8 cellular contexts compared by ENCODE assay signal in genomic region chr6:36129889-36130671, GRCh38. TPM values are rescaled to one million over a fixed set of nuclear protein-coding genes. Genes with fewer than 3 reads are reported as not detected.
DNase-seq lines count a peak whose midpoint lies in the region; ATAC-seq lines count a peak whose summit lies in the region.

Gene MAPK13 (plus strand): TSS chr6:36130513. CDS start chr6:36130583, 70 bp downstream.

- peak; percentile 69 for DNase-seq in activated T-cell treated with anti-CD3 and anti-CD28 coated beads, Interleukin-2, amount 50 U/mL, for 24 hours
- no peak for DNase-seq in activated T-cell treated with anti-CD3 and anti-CD28 coated beads for 4 hours
- peak in 2 of 3 donors; percentile 33 to 43 for DNase-seq in T-helper 17 cell
- no peak for DNase-seq in ureter (ENCODE audit: low spot score)

- H3K4me3 ChIP-seq in ectodermal cell (ENCODE audit: insufficient read depth, low read depth, low read length) (peak within 1 kb of the TSS; percentile 11), muscle layer of colon (ENCODE audit: low read depth in 1 of 2, low read length in 2 of 2) (peak within 1 kb of the TSS; percentile 27 to 47)

- H3K36me3 Mint-ChIP-seq in activated T-cell treated with anti-CD3 and anti-CD28 coated beads, Interleukin-2, amount 50 U/mL, for 24 hours (ENCODE audit: low read depth): peaks cover 33% of the 10 kb centered on the region
- H3K36me3 Mint-ChIP-seq in T-helper 17 cell (ENCODE audit: low read depth): peaks cover 7% of the 10 kb centered on the region

- H3K27ac ChIP-seq in ectodermal cell (ENCODE audit: insufficient read depth, low read depth, low read length, poor library complexity, severe bottlenecking) (no peak within 1 kb of the TSS), muscle layer of colon (ENCODE audit: low read depth, low read length) (no peak within 1 kb of the TSS)

- H3K36me3 ChIP-seq in ectodermal cell (ENCODE audit: control insufficient read depth, insufficient read depth, low read length): no peaks in the 10 kb centered on the region
- H3K36me3 ChIP-seq in muscle layer of colon (ENCODE audit: insufficient read depth, low read length): no peaks in the 10 kb centered on the region

- peak within 1 kb of the TSS; percentile 85 for H3K4me3 Mint-ChIP-seq in activated T-cell treated with anti-CD3 and anti-CD28 coated beads, Interleukin-2, amount 50 U/mL, for 24 hours
- peak within 1 kb of the TSS; percentile 89 for H3K4me3 Mint-ChIP-seq in T-helper 17 cell

- peak within 1 kb of the TSS; percentile 94 for H3K27ac Mint-ChIP-seq in activated T-cell treated with anti-CD3 and anti-CD28 coated beads, Interleukin-2, amount 50 U/mL, for 24 hours
- peak within 1 kb of the TSS; percentile 88 for H3K27ac Mint-ChIP-seq in T-helper 17 cell

- peaks cover 8% of the 10 kb centered on the region for H3K4me1 ChIP-seq in ectodermal cell (ENCODE audit: control insufficient read depth, insufficient read depth, low read length)
- peaks cover 18% of the 10 kb centered on the region for H3K4me1 ChIP-seq in muscle layer of colon (ENCODE audit: insufficient read depth, low read length)

- no peaks in the 10 kb centered on the region for H3K9me3 Mint-ChIP-seq in activated T-cell treated with anti-CD3 and anti-CD28 coated beads, Interleukin-2, amount 50 U/mL, for 24 hours

- H3K27me3 Mint-ChIP-seq in activated T-cell treated with anti-CD3 and anti-CD28 coated beads, Interleukin-2, amount 50 U/mL, for 24 hours: no peaks in the 10 kb centered on the region
- no peaks in the 10 kb centered on the region for H3K27me3 Mint-ChIP-seq in T-helper 17 cell

- peak; percentile 53 for ATAC-seq in T-helper 17 cell
- ATAC-seq in HG03571 (IDR thresholded peaks at IDR 0.05; ENCODE audit: unreplicated experiment): no peak
- no peak for ATAC-seq in GM21447 (IDR thresholded peaks at IDR 0.05; ENCODE audit: unreplicated experiment)

- H3K27me3 ChIP-seq in ectodermal cell (ENCODE audit: control insufficient read depth, insufficient read depth, low read length, poor library complexity, severe bottlenecking): peaks cover 34% of the 10 kb centered on the region
- H3K27me3 ChIP-seq in muscle layer of colon (ENCODE audit: control insufficient read depth in 1 of 2, insufficient read depth in 2 of 2, low read length in 2 of 2): peaks cover 3 to 16% of the 10 kb centered on the region in 2 donors

- no peaks in the 10 kb centered on the region for H3K9me3 ChIP-seq in T-helper 17 cell (ENCODE audit: control insufficient read depth, low read length, poor library complexity, severe bottlenecking)
- no peaks in the 10 kb centered on the region for H3K9me3 ChIP-seq in ectodermal cell (ENCODE audit: control insufficient read depth, low read length)
- H3K9me3 ChIP-seq in muscle layer of colon (ENCODE audit: low read length): no peaks in the 10 kb centered on the region

- 4 to 5% methylated on average over 61 of the region's 61 CpGs for WGBS in ectodermal cell, 2 experiments

- no peak within 1 kb of the TSS for H3K9ac ChIP-seq in muscle layer of colon (ENCODE audit: low read length)

- H3K4me1 Mint-ChIP-seq in activated T-cell treated with anti-CD3 and anti-CD28 coated beads, Interleukin-2, amount 50 U/mL, for 24 hours (ENCODE audit: low read depth): peaks cover 70% of the 10 kb centered on the region
- H3K4me1 Mint-ChIP-seq in T-helper 17 cell: peaks cover 42% of the 10 kb centered on the region

RNA-seq across cellular contexts. Expression of gene MAPK13, which starts in this region (rescaled TPM):
- total RNA-seq in T-helper 17 cell (10 to 100 TPM; 32.1 to 33.7 TPM), ureter (70.3 TPM)
- 2.2 TPM for polyA plus RNA-seq in ectodermal cell (2013, experiment 1 of 4)
- polyA plus RNA-seq in ectodermal cell (2013, experiment 2 of 4): 2.2 TPM
- 1.6 TPM for polyA plus RNA-seq in ectodermal cell (2013, experiment 3 of 4)
- 1.7 TPM for polyA plus RNA-seq in ectodermal cell (2013, experiment 4 of 4)

Comparison
In these comparisons a context has a peak if more than half of its experiments do, and no peak if none do; other contexts are left out.
1. DNase-seq: peak in activated T-cell treated with anti-CD3 and anti-CD28 coated beads, Interleukin-2, amount 50 U/mL, for 24 hours (single experiment) and T-helper 17 cell (2 of 3); none in activated T-cell treated with anti-CD3 and anti-CD28 coated beads for 4 hours (single experiment) and ureter (single experiment).